ENCODE assay signal across 1 cellular context in genomic region chr5:143833179-143833578, GRCh38.
A peak's percentile ranks its signal among the peaks of the same experiment; 100 is the strongest.
TF ChIP-seq lines count a peak whose summit lies in the region.

No MANE protein-coding gene starts in this region.

TF ChIP-seq in HepG2, 621 proteins besides CTCF, POLR2A, EP300 and RAD21:
- TF ChIP-seq MAFK (conservative IDR thresholded peaks at IDR 0.05 in 1 of 2, IDR thresholded peaks at IDR 0.05 in 1 of 2; ENCODE audit: low read length in 2 of 2) (peak; percentile 82 to 87), NFKBIZ (CRISPR knock-in tag; IDR thresholded peaks at IDR 0.05) (no peak), MAFF (IDR thresholded peaks at IDR 0.05; ENCODE audit: low read depth, low read length) (peak; percentile 80)
